In the genomic region with DNA sequence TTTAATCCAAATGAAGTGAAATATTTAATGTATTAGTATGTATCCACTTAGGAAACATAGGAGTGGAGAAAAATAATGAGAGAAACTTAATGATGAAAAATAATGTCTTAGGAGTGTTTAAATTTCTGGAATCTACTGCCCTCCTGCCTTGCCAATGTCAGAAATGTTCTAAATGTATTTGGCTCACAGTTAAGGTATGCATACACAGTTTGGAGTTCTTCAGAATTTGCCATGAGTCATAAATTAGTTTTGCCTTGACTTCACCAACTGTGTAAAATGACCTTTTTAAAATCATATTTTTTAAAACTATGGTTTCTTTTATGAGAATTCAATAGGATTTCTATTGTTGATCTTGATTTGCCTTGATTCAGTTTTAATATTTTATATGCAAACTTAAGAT, we compare ENCODE assay signal across 17 cellular contexts.
"Had no signal": no experiment of that assay in that cellular context is flagged by ENCODE, and none has a peak within 500 bp of the region (broad histone marks: within the 10 kb centered on the region; RNA-seq: fewer than 3 reads in every experiment).

No MANE protein-coding gene starts in this region.

- H3K27ac ChIP-seq: colonic mucosa, epithelial cell of prostate, gastroesophageal sphincter, ovary, stomach, thoracic aorta had no signal

- ATAC-seq: activated naive CD4-positive, alpha-beta T cell treated with anti-CD3 and anti-CD28 coated beads, Interleukin-2, amount 50 U/mL, for 72 hours; activated T-cell treated with anti-CD3 and anti-CD28 coated beads, Interleukin-2, amount 50 U/mL, for 4 hours; gastroesophageal sphincter; left ventricle myocardium superior had no signal

- H3K4me1 Mint-ChIP-seq: nephron progenitor cell had no signal

- H3K36me3 Mint-ChIP-seq: activated naive CD4-positive, alpha-beta T cell treated with anti-CD3 and anti-CD28 coated beads, Interleukin-2, amount 50 U/mL, for 72 hours had no signal

- H3K4me3 ChIP-seq: colonic mucosa, gastroesophageal sphincter, ovary, stomach, thoracic aorta had no signal

- FAIRE-seq: keratinocyte had no signal

- H3K36me3 ChIP-seq: colonic mucosa, gastroesophageal sphincter, ovary, stomach, thoracic aorta had no signal

- H3K27ac Mint-ChIP-seq: activated naive CD4-positive, alpha-beta T cell treated with anti-CD3 and anti-CD28 coated beads, Interleukin-2, amount 50 U/mL, for 72 hours; nephron progenitor cell had no signal

- DNase-seq: activated effector memory CD4-positive, alpha-beta T cell treated with anti-CD3 and anti-CD28 coated beads, Interleukin-2, amount 50 U/mL, for 16 hours; activated T-cell treated with anti-CD3 and anti-CD28 coated beads, Interleukin-2, amount 50 U/mL, for 4 hours; anterior cingulate cortex; colonic mucosa; effector CD8-positive, alpha-beta T cell; left ventricle myocardium superior; mesendoderm; nephron progenitor cell; ovary; stimulated activated CD4-positive, alpha-beta T cell treated with anti-CD3 and anti-CD28 coated beads, Interleukin-15, amount 100 ng/mL, for 24 hours; stimulated activated CD4-positive, alpha-beta T cell treated with anti-CD3 and anti-CD28 coated beads, Interleukin-4, amount 100 ng/mL, for 24 hours; stomach had no signal

- H3K4me3 Mint-ChIP-seq: activated T-cell treated with anti-CD3 and anti-CD28 coated beads, Interleukin-2, amount 50 U/mL, for 4 hours; nephron progenitor cell had no signal

- H3K27me3 ChIP-seq: colonic mucosa, gastroesophageal sphincter, ovary, stomach had no signal

- H3K9me3 ChIP-seq: colonic mucosa, gastroesophageal sphincter, ovary, stomach, thoracic aorta had no signal

- H3K4me1 ChIP-seq: colonic mucosa, gastroesophageal sphincter, stomach had no signal
